In genomic region chr2:197453914-197454398, GRCh38 we compare ENCODE assay signal across 8 cellular contexts. TPM values are rescaled to one million over a fixed set of nuclear protein-coding genes. Genes with fewer than 3 reads are reported as not detected.
DNase-seq lines count a peak whose midpoint lies in the region; ATAC-seq and TF ChIP-seq lines count a peak whose summit lies in the region.

No MANE protein-coding gene starts in this region.

- CTCF ChIA-PET in CD4-positive, alpha-beta memory T cell (lab: Charles Lee; ENCODE audit: partially characterized antibody): interaction anchor here (1.3 to 2.9 kb wide), 2 partner anchors 16 to 19 kb away, joined by 11 to 22 read pairs; partner anchors contain the start of gene SF3B1

- no peaks in the 10 kb centered on the region for H3K9me3 Mint-ChIP-seq in CD4-positive, alpha-beta memory T cell
- H3K9me3 Mint-ChIP-seq in neural crest cell: no peaks in the 10 kb centered on the region

- H3K36me3 ChIP-seq in CD4-positive, alpha-beta memory T cell (ENCODE audit: insufficient read depth, low read length): no peaks in the 10 kb centered on the region
- peaks cover 0 to under 1% (median 0%) of the 10 kb centered on the region in 3 donors for H3K36me3 ChIP-seq in esophagus squamous epithelium

- no peak for TF ChIP-seq CTCF in esophagus squamous epithelium (IDR thresholded peaks at IDR 0.05)
- TF ChIP-seq CTCF in neural crest cell (conservative IDR thresholded peaks at IDR 0.05): no peak

- peak overlapping the region; percentile 99 to 100 (median 100) for H3K27ac Mint-ChIP-seq in CD4-positive, alpha-beta memory T cell
- H3K27ac Mint-ChIP-seq in neural crest cell (ENCODE audit: unreplicated experiment): peak overlapping the region; percentile 100

- H3K27me3 Mint-ChIP-seq in CD4-positive, alpha-beta memory T cell: peaks cover 2 to 3% of the 10 kb centered on the region in 2 donors
- H3K27me3 Mint-ChIP-seq in neural crest cell (ENCODE audit: low read depth): no peaks in the 10 kb centered on the region

- ATAC-seq in GM19324 (IDR thresholded peaks at IDR 0.05; ENCODE audit: low FRiP score, unreplicated experiment) (peak; percentile 24), HG03342 (IDR thresholded peaks at IDR 0.05; ENCODE audit: unreplicated experiment) (peak; percentile 32)

- peaks cover 41% of the 10 kb centered on the region for H3K4me1 ChIP-seq in CD4-positive, alpha-beta memory T cell (ENCODE audit: insufficient read depth, low read length)
- peaks cover 8 to 51% (median 22%) of the 10 kb centered on the region in 3 donors for H3K4me1 ChIP-seq in esophagus squamous epithelium

- peaks cover 3 to 28% of the 10 kb centered on the region in 2 donors for H3K36me3 Mint-ChIP-seq in CD4-positive, alpha-beta memory T cell
- H3K36me3 Mint-ChIP-seq in neural crest cell (ENCODE audit: low read depth): no peaks in the 10 kb centered on the region

- H3K4me3 ChIP-seq in CD4-positive, alpha-beta memory T cell (ENCODE audit: low read length in 2 of 2): peak overlapping the region; percentile 83 to 87
- H3K4me3 ChIP-seq in esophagus squamous epithelium: peak overlapping the region; percentile 66 to 97 (median 92)

- WGBS in esophagus squamous epithelium, 2 donors: 0 to 1% methylated on average over 10 to 11 of the region's 11 CpGs

- peak overlapping the region; percentile 99 for H3K27ac ChIP-seq in CD4-positive, alpha-beta memory T cell (ENCODE audit: low read depth, low read length)
- H3K27ac ChIP-seq in esophagus squamous epithelium: peak overlapping the region; percentile 98 to 100 (median 100)

- DNase-seq in CD4-positive, alpha-beta memory T cell: no peak
- peak; percentile 45 for DNase-seq in SKM-1 (lab: John Stamatoyannopoulos, UW; ENCODE audit: unreplicated experiment)
- DNase-seq in esophagus squamous epithelium (lab: John Stamatoyannopoulos, UW): peak; percentile 28
- no peak for DNase-seq in neural crest cell (ENCODE audit: low read depth, low spot score)
- DNase-seq in cerebellum (ENCODE audit: low spot score): no peak
- no peak for DNase-seq in NCI-H2029 (lab: John Stamatoyannopoulos, UW)

- no peaks in the 10 kb centered on the region for H3K9me3 ChIP-seq in CD4-positive, alpha-beta memory T cell (ENCODE audit: control insufficient read depth in 1 of 2, low read length in 2 of 2)
- no peaks in the 10 kb centered on the region for H3K9me3 ChIP-seq in esophagus squamous epithelium

- peaks cover 28 to 66% (median 46%) of the 10 kb centered on the region in 4 donors for H3K4me1 Mint-ChIP-seq in CD4-positive, alpha-beta memory T cell
- H3K4me1 Mint-ChIP-seq in neural crest cell: peaks cover 23% of the 10 kb centered on the region

- no peaks in the 10 kb centered on the region for H3K27me3 ChIP-seq in CD4-positive, alpha-beta memory T cell (ENCODE audit: insufficient read depth, low read length)
- H3K27me3 ChIP-seq in esophagus squamous epithelium: no peaks in the 10 kb centered on the region

- POLR2A ChIA-PET in CD4-positive, alpha-beta memory T cell (lab: Charles Lee; ENCODE audit: partially characterized antibody): interaction anchor here (0.9 to 6.3 kb wide), 7 partner anchors 19 to 251 kb away, joined by 3 to 187 read pairs (median 16); partner anchors contain the start of genes HSPD1, HSPE1, MARS2 and MOB4

- TF ChIP-seq POLR2A in esophagus squamous epithelium (IDR thresholded peaks at IDR 0.05): peak in 1 of 4 donors; percentile 13

- H3K4me3 Mint-ChIP-seq in CD4-positive, alpha-beta memory T cell: peak overlapping the region; percentile 96 to 100 (median 99)
- peak overlapping the region; percentile 99 for H3K4me3 Mint-ChIP-seq in neural crest cell

- intact Hi-C loops in CD4-positive, alpha-beta memory T cell (cut with micrococcal nuclease): loop anchor here (1.0 to 5.0 kb wide), 8 partner anchors 19 to 1797 kb away; partner anchors contain the start of genes ANKRD44, HSPE1, MARS2 and SF3B1
- intact Hi-C loops in esophagus squamous epithelium (cut with DNase I): loop anchor here (5.0 kb wide), 1 partner anchor 43 kb away; the partner anchor contains the start of gene HSPD1

RNA-seq across cellular contexts. Expression of gene COQ10B, which starts 0.6 kb away (rescaled TPM):
- 10 to 100 TPM; 31.7 to 33.1 TPM for total RNA-seq in CD4-positive, alpha-beta memory T cell
- 10 to 100 TPM; 44.9 to 88.1 TPM for polyA plus RNA-seq in CD4-positive, alpha-beta memory T cell
- 10 to 100 TPM; 15.9 to 26.3 (median 22.7) TPM for total RNA-seq in esophagus squamous epithelium
- 9.1 and 9.4 TPM in 2 replicates for total RNA-seq in neural crest cell
- total RNA-seq in cerebellum: 17.6 TPM

RNA-seq across cellular contexts. Expression of gene SF3B1, which starts 19.1 kb away (rescaled TPM):
- 100 to 1,000 TPM; 601 to 604 TPM for total RNA-seq in CD4-positive, alpha-beta memory T cell
- 100 to 1,000 TPM; 103 to 155 TPM for polyA plus RNA-seq in CD4-positive, alpha-beta memory T cell
- total RNA-seq in esophagus squamous epithelium (100 to 1,000 TPM; 113 to 259 (median 149) TPM), neural crest cell (323 and 326 TPM in 2 replicates), cerebellum (320 TPM)

RNA-seq across cellular contexts. Expression of gene HSPD1, which starts 45.7 kb away (rescaled TPM):
- 100 to 1,000 TPM; 129 to 132 TPM for total RNA-seq in CD4-positive, alpha-beta memory T cell
- polyA plus RNA-seq in CD4-positive, alpha-beta memory T cell: 100 to 1,000 TPM; 111 to 116 TPM
- 100 to 1,000 TPM; 101 to 226 (median 177) TPM for total RNA-seq in esophagus squamous epithelium
- 563 and 569 TPM in 2 replicates for total RNA-seq in neural crest cell
- 161 TPM for total RNA-seq in cerebellum

RNA-seq across cellular contexts. Expression of gene HSPE1, which starts 46.2 kb away (rescaled TPM):
- 10 to 100 TPM; 52.4 to 65.1 TPM for total RNA-seq in CD4-positive, alpha-beta memory T cell
- 100 to 1,000 TPM; 134 to 145 TPM for polyA plus RNA-seq in CD4-positive, alpha-beta memory T cell
- 100 to 1,000 TPM in 3 of 4 donors, 10 to 100 TPM in 1; 80.9 to 217 (median 138) TPM for total RNA-seq in esophagus squamous epithelium
- 186 and 203 TPM in 2 replicates for total RNA-seq in neural crest cell
- 54.3 TPM for total RNA-seq in cerebellum

Comparison
In these comparisons a context has a peak if more than half of its experiments do, and no peak if none do; other contexts are left out.
1. DNase-seq: peak in SKM-1 (single experiment) and esophagus squamous epithelium (single experiment); none in CD4-positive, alpha-beta memory T cell (0 of 5), neural crest cell (single experiment), cerebellum (single experiment) and NCI-H2029 (single experiment).